In the genomic region with DNA sequence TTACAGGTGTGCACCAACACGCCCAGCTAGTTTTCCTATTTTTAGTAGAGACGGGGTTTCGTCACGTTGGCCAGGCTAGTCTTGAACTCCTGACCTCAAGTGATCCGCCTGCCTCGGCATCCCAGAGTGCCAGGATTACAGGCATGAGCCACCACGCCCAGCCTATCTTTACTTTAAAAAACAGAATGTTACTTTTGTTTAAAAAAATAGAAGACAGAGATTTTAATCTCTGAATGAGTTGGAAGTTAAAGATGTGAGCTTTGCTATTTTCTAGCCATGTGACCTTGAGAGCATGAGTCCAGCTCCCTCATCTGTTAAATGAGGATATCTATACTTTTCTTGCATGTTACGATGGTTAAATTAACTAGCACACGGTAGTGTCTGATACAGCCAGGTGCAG, we compare ENCODE assay signal across 1 cellular context.
A peak's percentile ranks its signal among the peaks of the same experiment; 100 is the strongest.
TF ChIP-seq lines count a peak whose summit lies in the region.

No MANE protein-coding gene starts in this region.

TF ChIP-seq in K562, 482 proteins besides CTCF, POLR2A, EP300 and RAD21 (continued from another document):
- peak; percentile 46 for TF ChIP-seq MGA (IDR thresholded peaks at IDR 0.05)
- no peak for TF ChIP-seq ZFX (CRISPR knock-in tag; IDR thresholded peaks at IDR 0.05)
